ENCODE assay signal across 10 cellular contexts in the genomic region with DNA sequence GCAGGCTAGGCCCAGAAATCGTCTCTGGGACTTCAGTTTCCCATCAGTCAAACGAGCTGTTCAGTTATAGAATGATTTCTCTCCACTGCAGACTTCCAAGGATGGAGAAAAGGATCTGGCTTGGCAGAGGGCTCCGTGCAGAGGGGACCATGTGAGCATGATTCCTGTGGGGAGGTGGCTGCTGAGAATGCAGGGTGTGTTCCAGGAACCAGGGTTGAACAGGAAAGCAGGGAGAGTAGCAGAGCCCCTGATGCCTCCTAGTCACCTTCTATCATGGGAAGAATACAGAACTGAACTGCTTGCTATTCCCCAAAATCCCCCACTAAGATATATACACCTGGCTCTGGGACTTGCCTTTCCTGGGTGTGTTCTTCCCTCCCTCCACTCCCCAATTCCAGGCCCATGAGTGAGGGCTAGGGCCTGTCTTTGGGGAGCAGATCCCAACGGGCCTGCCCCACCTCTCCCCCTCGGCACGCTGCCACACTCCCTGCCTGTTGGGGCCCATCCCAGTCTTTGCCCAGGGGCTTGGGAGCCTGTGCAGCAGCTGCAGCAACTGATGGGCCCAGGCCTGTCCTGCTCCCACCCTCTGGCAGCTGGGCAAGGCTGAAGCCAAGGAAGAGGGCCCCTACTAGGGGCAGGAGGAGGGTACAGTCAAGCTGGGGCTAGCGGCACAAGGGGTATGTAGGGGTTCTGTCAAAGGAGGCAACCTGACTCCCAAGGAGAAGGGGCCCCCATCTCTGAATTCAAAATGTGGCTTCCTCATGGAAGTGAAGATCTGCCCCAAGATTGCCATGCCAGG. TPM values are rescaled to one million over a fixed set of nuclear protein-coding genes. Genes with fewer than 3 reads are reported as not detected.
A peak's percentile ranks its signal among the peaks of the same experiment; 100 is the strongest.
DNase-seq lines count a peak whose midpoint lies in the region; ATAC-seq and TF ChIP-seq lines count a peak whose summit lies in the region.
"Had no signal": no experiment of that assay in that cellular context is flagged by ENCODE, and none has a peak within 500 bp of the region (broad histone marks: within the 10 kb centered on the region; RNA-seq: fewer than 3 reads in every experiment).

No MANE protein-coding gene starts in this region.

- peaks cover 97% of the 10 kb centered on the region for H3K79me2 ChIP-seq in neural progenitor cell (ENCODE audit: low read depth)

- no peaks in the 10 kb centered on the region for H3K9me3 ChIP-seq in neural progenitor cell (ENCODE audit: low read depth)
- H3K9me3 ChIP-seq: adrenal gland had no signal

- no peak for DNase-seq in AG10803 (ENCODE audit: low read depth)
- peak; percentile 69 for DNase-seq in NCI-H1694 (lab: John Stamatoyannopoulos, UW)
- peak; percentile 99 for DNase-seq in epithelial cell of esophagus (ENCODE audit: low read depth)
- DNase-seq in neural progenitor cell (ENCODE audit: low spot score), result no peak
- no peak for DNase-seq in NCI-H2107 (lab: John Stamatoyannopoulos, UW)
- DNase-seq in stimulated activated naive CD4-positive, alpha-beta T cell treated with Interleukin-2 at 50 U/mL for 16 hours (lab: John Stamatoyannopoulos, UW), result no peak
- DNase-seq: immature natural killer cell had no signal

- H3K4me3 ChIP-seq in AG10803 (ENCODE audit: low read length) (peak overlapping the region; percentile 91), epithelial cell of esophagus (ENCODE audit: low read length) (peak overlapping the region; percentile 94), neural progenitor cell (peak overlapping the region; percentile 88)

- H2AFZ ChIP-seq in neural progenitor cell (replicated peaks), result no peak overlapping the region

- peaks cover 51% of the 10 kb centered on the region for H3K4me1 ChIP-seq in neural progenitor cell

- H3K4me3 Mint-ChIP-seq in neural progenitor cell, result peak overlapping the region; percentile 90

- TF ChIP-seq CTCF in AG10803 (conservative IDR thresholded peaks at IDR 0.05; ENCODE audit: low read length), result no peak
- TF ChIP-seq CTCF in epithelial cell of esophagus (IDR thresholded peaks at IDR 0.05; ENCODE audit: insufficient read depth, low read depth, low read length, missing control alignments), result peak; percentile 16
- no peak for TF ChIP-seq CTCF in neural progenitor cell (IDR thresholded peaks at IDR 0.05)

- H4K20me1 ChIP-seq in neural progenitor cell (ENCODE audit: low read depth), result peaks cover 72% of the 10 kb centered on the region

- H3K27me3 ChIP-seq in neural progenitor cell, result no peaks in the 10 kb centered on the region
- H3K27me3 ChIP-seq: adrenal gland had no signal

- H3K9ac ChIP-seq in neural progenitor cell, result peak overlapping the region; percentile 48

- ATAC-seq in HG03025 (IDR thresholded peaks at IDR 0.05; ENCODE audit: low FRiP score, unreplicated experiment) (no peak), HG03439 (IDR thresholded peaks at IDR 0.05; ENCODE audit: unreplicated experiment) (no peak)

- peak overlapping the region; percentile 92 for H3K4me2 ChIP-seq in neural progenitor cell

- peaks cover 38% of the 10 kb centered on the region for H3K36me3 Mint-ChIP-seq in neural progenitor cell
- H3K36me3 Mint-ChIP-seq: immature natural killer cell had no signal

- H3K27me3 Mint-ChIP-seq in neural progenitor cell (ENCODE audit: insufficient read depth, low read depth), result peaks cover 19% of the 10 kb centered on the region

- no peaks in the 10 kb centered on the region for H3K36me3 ChIP-seq in neural progenitor cell
- H3K36me3 ChIP-seq: adrenal gland had no signal

- no peaks in the 10 kb centered on the region for H3K9me3 Mint-ChIP-seq in neural progenitor cell
- H3K9me3 Mint-ChIP-seq: immature natural killer cell had no signal

- peak overlapping the region; percentile 98 for H3K27ac Mint-ChIP-seq in neural progenitor cell
- H3K27ac Mint-ChIP-seq: immature natural killer cell had no signal

- H3K27ac ChIP-seq in neural progenitor cell, result peak overlapping the region; percentile 99

- peaks cover 56% of the 10 kb centered on the region for H3K4me1 Mint-ChIP-seq in neural progenitor cell

- peaks cover 75% of the 10 kb centered on the region for H3F3A ChIP-seq in neural progenitor cell (ENCODE audit: low read depth)

RNA-seq across cellular contexts. Expression of gene AJUBA, which starts 3.3 kb away (rescaled TPM):
- total RNA-seq in neural progenitor cell (ENCODE audit: low replicate concordance), result 99.6 and 147 TPM in 2 replicates

RNA-seq across cellular contexts. Expression of gene HAUS4, which starts 22.2 kb away (rescaled TPM):
- total RNA-seq in neural progenitor cell (ENCODE audit: low replicate concordance), result 93.3 and 103 TPM in 2 replicates

RNA-seq across cellular contexts. Expression of gene C14orf93, which starts 30.9 kb away (rescaled TPM):
- total RNA-seq in neural progenitor cell (ENCODE audit: low replicate concordance), result 8.2 and 11.0 TPM in 2 replicates

RNA-seq across cellular contexts. Expression of gene PRMT5, which starts 49.9 kb away (rescaled TPM):
- total RNA-seq in neural progenitor cell (ENCODE audit: low replicate concordance), result 54.6 and 97.6 TPM in 2 replicates

RNA-seq across cellular contexts. Expression of gene PSMB5, which starts 55.6 kb away (rescaled TPM):
- 154 and 223 TPM in 2 replicates for total RNA-seq in neural progenitor cell (ENCODE audit: low replicate concordance)

Comparison
In these comparisons a context has a peak if more than half of its experiments do, and no peak if none do; other contexts are left out.
1. DNase-seq: peak in NCI-H1694 (single experiment) and epithelial cell of esophagus (single experiment); none in AG10803 (single experiment), neural progenitor cell (single experiment), NCI-H2107 (single experiment) and stimulated activated naive CD4-positive, alpha-beta T cell treated with Interleukin-2 at 50 U/mL for 16 hours (single experiment).
2. Peak in every context shown above with its lines, with median percentiles within 50 percentile points of each other: H3K4me3 ChIP-seq.